1 cellular context compared by ENCODE assay signal in genomic region chr9:126781717-126782388, GRCh38.
A peak's percentile ranks its signal among the peaks of the same experiment; 100 is the strongest.
TF ChIP-seq lines count a peak whose summit lies in the region.

No MANE protein-coding gene starts in this region.

TF ChIP-seq in K562, 482 proteins besides CTCF, POLR2A, EP300 and RAD21 (continued from another document):
- TF ChIP-seq PRDM10 (IDR thresholded peaks at IDR 0.05; ENCODE audit: partially characterized antibody) (no peak), ILF3 (IDR thresholded peaks at IDR 0.05; ENCODE audit: borderline replicate concordance) (no peak), MTA2 (IDR thresholded peaks at IDR 0.05; ENCODE audit: low read depth) (no peak), SMC3 (conservative IDR thresholded peaks at IDR 0.05; ENCODE audit: insufficient read depth, low read depth, low read length) (peak; percentile 74), CEBPG (CRISPR knock-in tag; IDR thresholded peaks at IDR 0.05) (no peak), CEBPG (tag; conservative IDR thresholded peaks at IDR 0.05 in 1 of 2, IDR thresholded peaks at IDR 0.05 in 1 of 2) (no peak), ZNF384 (IDR thresholded peaks at IDR 0.05; ENCODE audit: low read depth, low read length) (peak; percentile 16; the same call in 1 of the 2 replicates), MAZ (CRISPR knock-in tag; conservative IDR thresholded peaks at IDR 0.05 in 1 of 2, IDR thresholded peaks at IDR 0.05 in 1 of 2) (peak; percentile 52 to 85; a peak in 2 of 4 replicates), CC2D1A (IDR thresholded peaks at IDR 0.05) (0 out of 2 replicates have a peak, but pooled peaks have one; percentile 32), ZBTB12 (CRISPR knock-in tag; IDR thresholded peaks at IDR 0.05) (no peak), SNAPC5 (CRISPR knock-in tag; IDR thresholded peaks at IDR 0.05) (no peak), ZBTB7A (IDR thresholded peaks at IDR 0.05; ENCODE audit: borderline replicate concordance, control insufficient read depth, low read depth, low read length) (peak; percentile 54), STAG1 (CRISPR knock-in tag; IDR thresholded peaks at IDR 0.05; ENCODE audit: borderline replicate concordance) (peak; percentile 46; the same call in 1 of the 2 replicates), JUND (IDR thresholded peaks at IDR 0.05; ENCODE audit: borderline replicate concordance, low read depth, low read length) (0 out of 2 replicates have a peak, but pooled peaks have one; percentile 14), JUND (tag; IDR thresholded peaks at IDR 0.05; ENCODE audit: borderline replicate concordance, low read depth, low read length) (no peak), ZNF561 (CRISPR knock-in tag; conservative IDR thresholded peaks at IDR 0.05) (no peak), NBN (IDR thresholded peaks at IDR 0.05; ENCODE audit: low read depth) (no peak), VEZF1 (CRISPR knock-in tag; IDR thresholded peaks at IDR 0.05) (peak; percentile 75)
